Comparison of ENCODE assay signal across 20 cellular contexts in the genomic region with DNA sequence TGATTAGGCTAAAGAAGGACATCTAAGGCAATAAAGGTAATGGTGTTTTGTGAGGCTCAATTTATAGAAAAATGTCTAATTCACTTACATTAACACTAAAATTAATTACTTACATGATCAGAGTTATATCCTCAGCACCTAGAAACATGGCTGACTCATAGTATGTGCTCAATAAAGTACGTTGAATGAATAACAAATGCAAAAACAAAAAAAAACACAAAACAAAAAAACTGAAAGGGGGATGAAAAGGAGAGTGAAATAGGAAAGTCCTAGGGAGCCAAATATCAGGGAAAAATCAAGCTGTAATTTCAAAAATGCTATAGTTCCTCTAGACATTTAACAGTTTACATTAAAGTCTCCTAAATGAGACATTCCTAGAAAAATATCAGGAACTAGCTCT. TPM values are rescaled to one million over a fixed set of nuclear protein-coding genes. Genes with fewer than 3 reads are reported as not detected.
DNase-seq lines count a peak whose midpoint lies in the region; ATAC-seq, FAIRE-seq and TF ChIP-seq lines count a peak whose summit lies in the region.
"Had no signal": no experiment of that assay in that cellular context is flagged by ENCODE, and none has a peak within 500 bp of the region (broad histone marks: within the 10 kb centered on the region; RNA-seq: fewer than 3 reads in every experiment).

No MANE protein-coding gene starts in this region.

- no peaks in the 10 kb centered on the region for H3K9me3 Mint-ChIP-seq in astrocyte (ENCODE audit: unreplicated experiment)
- H3K9me3 Mint-ChIP-seq in WTC11 = no peaks in the 10 kb centered on the region
- H3K9me3 Mint-ChIP-seq: CD4-positive, CD25-positive, alpha-beta regulatory T cell; CD8-positive, alpha-beta T cell had no signal

- FAIRE-seq in astrocyte (lab: Jason Lieb, UNC) = peak; percentile 65
- FAIRE-seq: G401.6, GM12892, H1 had no signal

- no peak overlapping the region for H3K9ac ChIP-seq in astrocyte (ENCODE audit: low read length)
- H3K9ac ChIP-seq: BLaER1, GM23248 had no signal

- H3K79me2 ChIP-seq in astrocyte (ENCODE audit: insufficient read depth, low read length) = no peaks in the 10 kb centered on the region

- no peaks in the 10 kb centered on the region for H3K4me1 Mint-ChIP-seq in astrocyte (ENCODE audit: low read depth, unreplicated experiment)
- H3K4me1 Mint-ChIP-seq in WTC11 = peaks cover 12% of the 10 kb centered on the region

- POLR2A ChIA-PET in HEK293 (lab: Yijun Ruan, JAX) (no interaction called here), WTC11 (lab: Charles Lee) (no interaction called here)

- H3K4me1 ChIP-seq in HEK293 (ENCODE audit: control insufficient read depth, insufficient read depth, low read length) = peaks cover 9% of the 10 kb centered on the region
- no peaks in the 10 kb centered on the region for H3K4me1 ChIP-seq in astrocyte (ENCODE audit: insufficient read depth, low read length)
- H3K4me1 ChIP-seq: Caco-2 had no signal

- ATAC-seq in GM21423 (IDR thresholded peaks at IDR 0.05; ENCODE audit: unreplicated experiment) (no peak), WTC11 (no peak)
- ATAC-seq: CD8-positive, alpha-beta T cell had no signal

- H4K20me1 ChIP-seq in astrocyte (ENCODE audit: insufficient read depth, low read length) = no peaks in the 10 kb centered on the region

- H3K9me3 ChIP-seq in HEK293 (ENCODE audit: control insufficient read depth, insufficient read depth, low read depth, low read length) (no peaks in the 10 kb centered on the region), astrocyte (ENCODE audit: insufficient read depth, low read depth, low read length) (no peaks in the 10 kb centered on the region)
- H3K9me3 ChIP-seq: BLaER1, Caco-2 had no signal

- H3K4me3 Mint-ChIP-seq in astrocyte (ENCODE audit: unreplicated experiment) (no peak overlapping the region), WTC11 (no peak overlapping the region)
- H3K4me3 Mint-ChIP-seq: B cell; CD4-positive, CD25-positive, alpha-beta regulatory T cell; CD8-positive, alpha-beta T cell had no signal

- H3K27me3 Mint-ChIP-seq in astrocyte (ENCODE audit: low read depth, unreplicated experiment) = no peaks in the 10 kb centered on the region
- H3K27me3 Mint-ChIP-seq in WTC11 (ENCODE audit: low read depth) = no peaks in the 10 kb centered on the region
- H3K27me3 Mint-ChIP-seq: B cell; CD4-positive, CD25-positive, alpha-beta regulatory T cell had no signal

- H3K27ac ChIP-seq in HEK293 (ENCODE audit: extremely low read depth, low read depth, low read length) (no peak overlapping the region), astrocyte (ENCODE audit: low read depth, low read length) (no peak overlapping the region)
- H3K27ac ChIP-seq: BLaER1, C4-2B, GM23248 had no signal

- DNase-seq in astrocyte (ENCODE audit: low read depth) = no peak
- DNase-seq in erythroblast (lab: John Stamatoyannopoulos, UW) = peak; percentile 24 to 52
- DNase-seq in HK-2 (ENCODE audit: unreplicated experiment) = no peak
- DNase-seq in WTC11 (ENCODE audit: low spot score) = no peak
- DNase-seq: Caco-2; CD4-positive, CD25-positive, alpha-beta regulatory T cell; CD8-positive, alpha-beta T cell; DMS153; DND-41; GM23248; H7; HCEC 1CT had no signal

- H3K27ac Mint-ChIP-seq in astrocyte (ENCODE audit: unreplicated experiment) (no peak overlapping the region), WTC11 (no peak overlapping the region)
- H3K27ac Mint-ChIP-seq: B cell; CD4-positive, CD25-positive, alpha-beta regulatory T cell; CD8-positive, alpha-beta T cell had no signal

- no peak for TF ChIP-seq CTCF in HEK293 (tag by site-specific recombination; IDR thresholded peaks at IDR 0.05)
- no peak for TF ChIP-seq CTCF in astrocyte (IDR thresholded peaks at IDR 0.05; ENCODE audit: insufficient read depth, low read depth, low read length)
- no peak for TF ChIP-seq CTCF in WTC11 (IDR thresholded peaks at IDR 0.05)

- no peak overlapping the region for H3K4me2 ChIP-seq in astrocyte (ENCODE audit: low read length)
- H3K4me2 ChIP-seq: BLaER1 had no signal

- H3K36me3 ChIP-seq in HEK293 (ENCODE audit: control insufficient read depth in 2 of 2, insufficient read depth in 1 of 2, low read length in 2 of 2) (no peaks in the 10 kb centered on the region), astrocyte (ENCODE audit: insufficient read depth, low read length) (no peaks in the 10 kb centered on the region)
- H3K36me3 ChIP-seq: BLaER1 had no signal

- H3K36me3 Mint-ChIP-seq in astrocyte (ENCODE audit: low read depth, unreplicated experiment) (no peaks in the 10 kb centered on the region), WTC11 (no peaks in the 10 kb centered on the region)
- H3K36me3 Mint-ChIP-seq: CD4-positive, CD25-positive, alpha-beta regulatory T cell; CD8-positive, alpha-beta T cell had no signal

- no peak overlapping the region for H3K4me3 ChIP-seq in HEK293 (ENCODE audit: low read depth, low read length)
- no peak overlapping the region for H3K4me3 ChIP-seq in astrocyte (ENCODE audit: insufficient read depth, low read depth, low read length)
- H3K4me3 ChIP-seq: BLaER1, GM23248 had no signal

- CTCF ChIA-PET in HEK293 (lab: Yijun Ruan, JAX) (no interaction called here), WTC11 (lab: Charles Lee) (no interaction called here)

- TF ChIP-seq POLR2A in erythroblast (IDR thresholded peaks at IDR 0.05; ENCODE audit: low read length) = no peak

- H2AFZ ChIP-seq in astrocyte (ENCODE audit: low read depth, low read length) = no peak overlapping the region
- H2AFZ ChIP-seq: GM23248 had no signal

- H3K27me3 ChIP-seq in astrocyte (ENCODE audit: insufficient read depth, low read length) = no peaks in the 10 kb centered on the region

TF ChIP-seq in HEK293, 187 proteins besides CTCF, POLR2A, EP300 and RAD21:
- TF ChIP-seq, protein P1, sequence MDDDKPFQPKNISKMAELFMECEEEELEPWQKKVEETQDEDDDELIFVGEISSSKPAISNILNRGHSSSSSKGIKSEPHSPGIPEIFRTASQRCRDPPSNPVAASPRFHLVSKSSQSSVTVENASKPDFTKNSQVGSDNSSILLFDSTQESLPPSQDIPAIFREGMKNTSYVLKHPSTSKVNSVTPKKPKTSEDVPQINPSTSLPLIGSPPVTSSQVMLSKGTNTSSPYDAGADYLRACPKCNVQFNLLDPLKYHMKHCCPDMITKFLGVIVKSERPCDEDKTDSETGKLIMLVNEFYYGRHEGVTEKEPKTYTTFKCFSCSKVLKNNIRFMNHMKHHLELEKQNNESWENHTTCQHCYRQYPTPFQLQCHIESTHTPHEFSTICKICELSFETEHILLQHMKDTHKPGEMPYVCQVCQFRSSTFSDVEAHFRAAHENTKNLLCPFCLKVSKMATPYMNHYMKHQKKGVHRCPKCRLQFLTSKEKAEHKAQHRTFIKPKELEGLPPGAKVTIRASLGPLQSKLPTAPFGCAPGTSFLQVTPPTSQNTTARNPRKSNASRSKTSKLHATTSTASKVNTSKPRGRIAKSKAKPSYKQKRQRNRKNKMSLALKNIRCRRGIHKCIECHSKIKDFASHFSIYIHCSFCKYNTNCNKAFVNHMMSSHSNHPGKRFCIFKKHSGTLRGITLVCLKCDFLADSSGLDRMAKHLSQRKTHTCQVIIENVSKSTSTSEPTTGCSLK (tag by site-specific recombination; IDR thresholded peaks at IDR 0.05) = no peak
- TF ChIP-seq ZNF664 (tag by site-specific recombination; IDR thresholded peaks at IDR 0.05) (peak; percentile 93), PRDM1 (tag by site-specific recombination; IDR thresholded peaks at IDR 0.05) (peak; percentile 75), ZNF658 (tag by site-specific recombination; IDR thresholded peaks at IDR 0.05) (no peak)

TF ChIP-seq in WTC11, 78 proteins besides CTCF, POLR2A, EP300 and RAD21 (continues in another document):
- TF ChIP-seq, protein P2, sequence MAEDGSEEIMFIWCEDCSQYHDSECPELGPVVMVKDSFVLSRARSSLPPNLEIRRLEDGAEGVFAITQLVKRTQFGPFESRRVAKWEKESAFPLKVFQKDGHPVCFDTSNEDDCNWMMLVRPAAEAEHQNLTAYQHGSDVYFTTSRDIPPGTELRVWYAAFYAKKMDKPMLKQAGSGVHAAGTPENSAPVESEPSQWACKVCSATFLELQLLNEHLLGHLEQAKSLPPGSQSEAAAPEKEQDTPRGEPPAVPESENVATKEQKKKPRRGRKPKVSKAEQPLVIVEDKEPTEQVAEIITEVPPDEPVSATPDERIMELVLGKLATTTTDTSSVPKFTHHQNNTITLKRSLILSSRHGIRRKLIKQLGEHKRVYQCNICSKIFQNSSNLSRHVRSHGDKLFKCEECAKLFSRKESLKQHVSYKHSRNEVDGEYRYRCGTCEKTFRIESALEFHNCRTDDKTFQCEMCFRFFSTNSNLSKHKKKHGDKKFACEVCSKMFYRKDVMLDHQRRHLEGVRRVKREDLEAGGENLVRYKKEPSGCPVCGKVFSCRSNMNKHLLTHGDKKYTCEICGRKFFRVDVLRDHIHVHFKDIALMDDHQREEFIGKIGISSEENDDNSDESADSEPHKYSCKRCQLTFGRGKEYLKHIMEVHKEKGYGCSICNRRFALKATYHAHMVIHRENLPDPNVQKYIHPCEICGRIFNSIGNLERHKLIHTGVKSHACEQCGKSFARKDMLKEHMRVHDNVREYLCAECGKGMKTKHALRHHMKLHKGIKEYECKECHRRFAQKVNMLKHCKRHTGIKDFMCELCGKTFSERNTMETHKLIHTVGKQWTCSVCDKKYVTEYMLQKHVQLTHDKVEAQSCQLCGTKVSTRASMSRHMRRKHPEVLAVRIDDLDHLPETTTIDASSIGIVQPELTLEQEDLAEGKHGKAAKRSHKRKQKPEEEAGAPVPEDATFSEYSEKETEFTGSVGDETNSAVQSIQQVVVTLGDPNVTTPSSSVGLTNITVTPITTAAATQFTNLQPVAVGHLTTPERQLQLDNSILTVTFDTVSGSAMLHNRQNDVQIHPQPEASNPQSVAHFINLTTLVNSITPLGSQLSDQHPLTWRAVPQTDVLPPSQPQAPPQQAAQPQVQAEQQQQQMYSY (CRISPR knock-in tag; IDR thresholded peaks at IDR 0.05) = no peak
- TF ChIP-seq MYBL2 (CRISPR knock-in tag; IDR thresholded peaks at IDR 0.05) = no peak
- no peak for TF ChIP-seq ESRRA (CRISPR knock-in tag; IDR thresholded peaks at IDR 0.05; ENCODE audit: borderline replicate concordance)
- TF ChIP-seq ZNF671 (CRISPR knock-in tag; IDR thresholded peaks at IDR 0.05) = no peak
- TF ChIP-seq PRRX2 (CRISPR knock-in tag; IDR thresholded peaks at IDR 0.05) = no peak
- no peak for TF ChIP-seq IRF2 (CRISPR knock-in tag; IDR thresholded peaks at IDR 0.05; ENCODE audit: borderline replicate concordance, low read depth)
- TF ChIP-seq, protein P3, sequence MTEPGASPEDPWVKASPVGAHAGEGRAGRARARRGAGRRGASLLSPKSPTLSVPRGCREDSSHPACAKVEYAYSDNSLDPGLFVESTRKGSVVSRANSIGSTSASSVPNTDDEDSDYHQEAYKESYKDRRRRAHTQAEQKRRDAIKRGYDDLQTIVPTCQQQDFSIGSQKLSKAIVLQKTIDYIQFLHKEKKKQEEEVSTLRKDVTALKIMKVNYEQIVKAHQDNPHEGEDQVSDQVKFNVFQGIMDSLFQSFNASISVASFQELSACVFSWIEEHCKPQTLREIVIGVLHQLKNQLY (CRISPR knock-in tag; IDR thresholded peaks at IDR 0.05) = no peak
- no peak for TF ChIP-seq ZNF232 (CRISPR knock-in tag; IDR thresholded peaks at IDR 0.05)

RNA-seq across cellular contexts. Expression of a gene that starts 18.7 kb away (rescaled TPM):
- 3.5 and 4.1 TPM in 2 replicates for total RNA-seq in astrocyte
- total RNA-seq in WTC11 (2021) = 3.4 to 4.0 TPM (median 3.9 TPM) in 3 replicates

Comparison
In these comparisons a context has a peak if more than half of its experiments do, and no peak if none do; other contexts are left out.
1. DNase-seq: peak in erythroblast (2 of 2); none in astrocyte (single experiment), HK-2 (single experiment) and WTC11 (single experiment).